ENCODE assay signal across 8 cellular contexts in the genomic region with DNA sequence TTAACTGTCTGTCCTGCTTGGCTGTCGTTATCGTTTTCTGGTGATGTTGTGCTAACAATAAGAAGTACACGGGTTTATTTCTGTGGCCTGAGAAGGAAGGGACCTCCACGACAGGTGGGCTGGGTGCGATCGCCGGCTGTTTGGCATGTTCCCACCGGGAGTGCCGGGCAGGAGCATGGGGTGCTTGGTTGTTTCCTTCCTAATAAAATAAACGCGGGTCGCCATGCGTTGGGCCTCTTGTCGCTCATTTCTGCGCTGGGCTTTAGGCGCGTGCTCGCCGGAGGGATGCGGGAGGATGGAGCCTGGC. TPM values are rescaled to one million over a fixed set of nuclear protein-coding genes. Genes with fewer than 3 reads are reported as not detected.
DNase-seq lines count a peak whose midpoint lies in the region; ATAC-seq and TF ChIP-seq lines count a peak whose summit lies in the region.

No MANE protein-coding gene starts in this region.

- no peak for DNase-seq in OCI-LY7 (ENCODE audit: low spot score)
- no peak for DNase-seq in progenitor cell of endocrine pancreas (ENCODE audit: low spot score, unreplicated experiment)
- DNase-seq in GM10266 (ENCODE audit: extremely low spot score) = no peak
- DNase-seq in DMS 273 (lab: John Stamatoyannopoulos, UW; ENCODE audit: unreplicated experiment) = no peak
- no peak for DNase-seq in DMS79 treated with DMSO at 0.1 percent for 48 hours (lab: John Stamatoyannopoulos, UW)

- peak overlapping the region; percentile 80 for H3K27ac Mint-ChIP-seq in progenitor cell of endocrine pancreas

- no peaks in the 10 kb centered on the region for H3K27me3 ChIP-seq in endocrine pancreas (ENCODE audit: control insufficient read depth, insufficient read depth, low read length)

- ATAC-seq in GM21619 (IDR thresholded peaks at IDR 0.05; ENCODE audit: unreplicated experiment) = no peak

- H3K4me1 ChIP-seq in ES-I3 (ENCODE audit: insufficient read depth, low read length) (no peaks in the 10 kb centered on the region; the same call in 1 of the 2 replicates), OCI-LY7 (ENCODE audit: insufficient read depth, low read length, poor library complexity, severe bottlenecking) (peaks cover 15% of the 10 kb centered on the region), endocrine pancreas (ENCODE audit: control insufficient read depth, insufficient read depth, low read length) (no peaks in the 10 kb centered on the region)

- BruUV-seq in OCI-LY7 (replicated peaks; lab: Mats Ljungman, UMichigan) = no TSS peak

- intact Hi-C loops in OCI-LY7 (cut with micrococcal nuclease; ENCODE audit: unreplicated experiment) = loop anchor here (1.0 kb wide), 1 partner anchor 24 kb away; no protein-coding TSS in a partner anchor

- peaks cover 4% of the 10 kb centered on the region for H3K4me1 Mint-ChIP-seq in progenitor cell of endocrine pancreas (ENCODE audit: low read depth)

- H3K4me3 ChIP-seq in OCI-LY7 (ENCODE audit: low read depth, low read length, poor library complexity, severe bottlenecking) (peak overlapping the region; percentile 53), endocrine pancreas (ENCODE audit: control insufficient read depth, insufficient read depth, low read length) (no peak overlapping the region)

- H3K9me2 ChIP-seq in OCI-LY7 (ENCODE audit: insufficient read depth, low read length) = no peaks in the 10 kb centered on the region

- H3K4me2 ChIP-seq in OCI-LY7 (ENCODE audit: low read length) = peak overlapping the region; percentile 61

- no peaks in the 10 kb centered on the region for H3K27me3 Mint-ChIP-seq in progenitor cell of endocrine pancreas

- peaks cover 17% of the 10 kb centered on the region for H3K79me2 ChIP-seq in OCI-LY7 (ENCODE audit: insufficient read depth, low read depth, low read length)

- peak overlapping the region; percentile 46; the same call in 1 of the 2 replicates for H3K9ac ChIP-seq in ES-I3 (ENCODE audit: low read depth, low read length)
- H3K9ac ChIP-seq in endocrine pancreas (ENCODE audit: control insufficient read depth, insufficient read depth, low read length) = peak overlapping the region; percentile 4

- H3K36me3 ChIP-seq in ES-I3 (ENCODE audit: insufficient read depth, low read length) = peaks cover 9% of the 10 kb centered on the region; the same call in 1 of the 2 replicates
- peaks cover 32% of the 10 kb centered on the region; the same call in 1 of the 2 replicates for H3K36me3 ChIP-seq in OCI-LY7 (ENCODE audit: insufficient read depth, low read length)
- peaks cover 7% of the 10 kb centered on the region for H3K36me3 ChIP-seq in endocrine pancreas (ENCODE audit: control insufficient read depth, insufficient read depth, low read length)

- peak overlapping the region; percentile 54; the same call in 1 of the 2 replicates for H2AFZ ChIP-seq in OCI-LY7 (ENCODE audit: low read length)

- peaks cover 3% of the 10 kb centered on the region for H3K36me3 Mint-ChIP-seq in progenitor cell of endocrine pancreas (ENCODE audit: insufficient read depth)

- POLR2A ChIA-PET in OCI-LY7 (lab: Charles Lee) = no interaction called here

- H3K9me3 ChIP-seq in ES-I3 (ENCODE audit: control insufficient read depth, insufficient read depth, low read length) (no peaks in the 10 kb centered on the region), OCI-LY7 (ENCODE audit: low read length) (no peaks in the 10 kb centered on the region), endocrine pancreas (ENCODE audit: control insufficient read depth, low read length) (no peaks in the 10 kb centered on the region)

- H3K4me3 Mint-ChIP-seq in progenitor cell of endocrine pancreas (ENCODE audit: low read depth) = peak overlapping the region; percentile 76

- CTCF ChIA-PET in OCI-LY7 (lab: Charles Lee; ENCODE audit: unreplicated experiment) = no interaction called here

- H3K9me3 Mint-ChIP-seq in progenitor cell of endocrine pancreas (ENCODE audit: low read depth) = no peaks in the 10 kb centered on the region

- no peak overlapping the region for H3K27ac ChIP-seq in OCI-LY7 (ENCODE audit: low read depth, low read length, poor library complexity, severe bottlenecking)

- no peaks in the 10 kb centered on the region for H4K20me1 ChIP-seq in OCI-LY7 (ENCODE audit: insufficient read depth, low read length)

- TF ChIP-seq CTCF in OCI-LY7 (conservative IDR thresholded peaks at IDR 0.05; ENCODE audit: low read length) (no peak), progenitor cell of endocrine pancreas (IDR thresholded peaks at IDR 0.05; ENCODE audit: unreplicated experiment) (no peak), GM10266 (IDR thresholded peaks at IDR 0.05; ENCODE audit: control insufficient read depth, insufficient read depth, low read depth, missing control alignments) (no peak)

RNA-seq across cellular contexts. Expression of a gene that starts 0.7 kb away (rescaled TPM):
- total RNA-seq in OCI-LY7 (2014; rRNA removed; shearing (Covaris generic)) = 101 and 103 TPM in 2 replicates
- total RNA-seq in OCI-LY7 (2022) = 76.6 and 93.6 TPM in 2 replicates
- total RNA-seq in progenitor cell of endocrine pancreas = 149 and 151 TPM in 2 replicates

RNA-seq across cellular contexts. Expression of a gene that starts 7.7 kb away (rescaled TPM):
- 28.1 and 30.8 TPM in 2 replicates for total RNA-seq in OCI-LY7 (2014; rRNA removed; shearing (Covaris generic))
- total RNA-seq in OCI-LY7 (2022) (49.0 and 55.1 TPM in 2 replicates), progenitor cell of endocrine pancreas (65.8 and 66.7 TPM in 2 replicates)

RNA-seq across cellular contexts. Expression of a gene that starts 7.8 kb away (rescaled TPM):
- total RNA-seq in OCI-LY7 (2014; rRNA removed; shearing (Covaris generic)) = 22.2 and 26.4 TPM in 2 replicates
- total RNA-seq in OCI-LY7 (2022) = 37.4 and 39.5 TPM in 2 replicates
- total RNA-seq in progenitor cell of endocrine pancreas = 82.1 and 87.5 TPM in 2 replicates

RNA-seq across cellular contexts. Expression of a gene that starts 21.8 kb away (rescaled TPM):
- 0.28 and 5.6 TPM in 2 replicates for total RNA-seq in OCI-LY7 (2014; rRNA removed; shearing (Covaris generic))
- total RNA-seq in OCI-LY7 (2022) = 5.2 and 8.0 TPM in 2 replicates
- total RNA-seq in progenitor cell of endocrine pancreas = 135 and 148 TPM in 2 replicates

RNA-seq across cellular contexts. Expression of a gene that starts 24.9 kb away (rescaled TPM):
- total RNA-seq in OCI-LY7 (2014; rRNA removed; shearing (Covaris generic)) = 74.2 and 94.5 TPM in 2 replicates
- total RNA-seq in OCI-LY7 (2022) = 85.3 and 104 TPM in 2 replicates
- 34.5 and 38.4 TPM in 2 replicates for total RNA-seq in progenitor cell of endocrine pancreas
